ENCODE assay signal across 8 cellular contexts in genomic region chr6:144215932-144216667, GRCh38.
DNase-seq lines count a peak whose midpoint lies in the region; ATAC-seq and TF ChIP-seq lines count a peak whose summit lies in the region.

No MANE protein-coding gene starts in this region.

- ATAC-seq in gastroesophageal sphincter = peak; percentile 94

- H3K36me3 Mint-ChIP-seq in HFFc6 (ENCODE audit: low read depth) = 0 out of 2 replicates have a peak, but pooled peaks cover 7% of the 10 kb centered on the region
- peaks cover 3% of the 10 kb centered on the region for H3K36me3 Mint-ChIP-seq in activated naive CD4-positive, alpha-beta T cell treated with anti-CD3 and anti-CD28 coated beads, Interleukin-2, amount 10 ng/mL, durations not matched to agents 7 days and 5 days

- H3K9me3 ChIP-seq in SJSA1 (replicated peaks) = no peaks in the 10 kb centered on the region
- no peaks in the 10 kb centered on the region for H3K9me3 ChIP-seq in gastroesophageal sphincter
- H3K9me3 ChIP-seq in neutrophil = no peaks in the 10 kb centered on the region

- peaks cover 46% of the 10 kb centered on the region for H3K4me1 Mint-ChIP-seq in HFFc6 (ENCODE audit: low read depth)
- H3K4me1 Mint-ChIP-seq in activated naive CD4-positive, alpha-beta T cell treated with anti-CD3 and anti-CD28 coated beads, Interleukin-2, amount 10 ng/mL, durations not matched to agents 7 days and 5 days = peaks cover 36% of the 10 kb centered on the region

- H3K4me3 Mint-ChIP-seq in HFFc6 = peak overlapping the region; percentile 94
- H3K4me3 Mint-ChIP-seq in activated naive CD4-positive, alpha-beta T cell treated with anti-CD3 and anti-CD28 coated beads, Interleukin-2, amount 10 ng/mL, durations not matched to agents 7 days and 5 days = peak overlapping the region; percentile 81

- H3K9me3 Mint-ChIP-seq in HFFc6 = peaks cover 11% of the 10 kb centered on the region
- peaks cover 7% of the 10 kb centered on the region for H3K9me3 Mint-ChIP-seq in activated naive CD4-positive, alpha-beta T cell treated with anti-CD3 and anti-CD28 coated beads, Interleukin-2, amount 10 ng/mL, durations not matched to agents 7 days and 5 days

- TF ChIP-seq CTCF in HFFc6 (IDR thresholded peaks at IDR 0.05) = peak; percentile 83
- TF ChIP-seq CTCF in gastroesophageal sphincter (IDR thresholded peaks at IDR 0.05) = peak; percentile 17 to 91 (median 72)
- TF ChIP-seq CTCF in neutrophil (IDR thresholded peaks at IDR 0.05) = peak; percentile 89

- peak overlapping the region; percentile 62; the same call in 1 of the 2 replicates for H3K4me3 ChIP-seq in GM08714 (ENCODE audit: low read length)
- peak overlapping the region; percentile 44 for H3K4me3 ChIP-seq in SJSA1
- H3K4me3 ChIP-seq in gastroesophageal sphincter = peak overlapping the region; percentile 59 to 65
- H3K4me3 ChIP-seq in neutrophil (ENCODE audit: low read depth in 1 of 2, low read length in 1 of 2) = peak overlapping the region; percentile 79 to 89

- TF ChIP-seq POLR2A in gastroesophageal sphincter (IDR thresholded peaks at IDR 0.05) = peak in 1 of 2 donors; percentile 11

- no peak for TF ChIP-seq EP300 in gastroesophageal sphincter (IDR thresholded peaks at IDR 0.05)

- CTCF ChIA-PET in activated naive CD4-positive, alpha-beta T cell treated with anti-CD3 and anti-CD28 coated beads, Interleukin-2, amount 10 ng/mL, durations not matched to agents 7 days and 5 days (lab: Charles Lee) = interaction anchor here (0.7 to 4.0 kb wide), 5 partner anchors 9 to 277 kb away, joined by 3 to 39 read pairs (median 4); no protein-coding TSS in a partner anchor

- H3K27ac Mint-ChIP-seq in HFFc6 = peak overlapping the region; percentile 90
- peak overlapping the region; percentile 89 for H3K27ac Mint-ChIP-seq in activated naive CD4-positive, alpha-beta T cell treated with anti-CD3 and anti-CD28 coated beads, Interleukin-2, amount 10 ng/mL, durations not matched to agents 7 days and 5 days

- DNase-seq in HFFc6 (peak; percentile 95), MV-4-11 (lab: John Stamatoyannopoulos, UW) (peak; percentile 92), SJSA1 (ENCODE audit: low read depth in 1 of 2, low spot score in 2 of 2) (peak; percentile 93 to 100), substantia nigra (lab: John Stamatoyannopoulos, UW) (peak; percentile 49 to 97 (median 88))
- DNase-seq in activated naive CD4-positive, alpha-beta T cell treated with anti-CD3 and anti-CD28 coated beads, Interleukin-2, amount 10 ng/mL, durations not matched to agents 7 days and 5 days = peak; percentile 95

- H3K36me3 ChIP-seq in SJSA1 = no peaks in the 10 kb centered on the region
- H3K36me3 ChIP-seq in gastroesophageal sphincter = no peaks in the 10 kb centered on the region
- no peaks in the 10 kb centered on the region for H3K36me3 ChIP-seq in neutrophil

- H3K4me1 ChIP-seq in SJSA1 (replicated peaks) (peaks cover 37% of the 10 kb centered on the region), gastroesophageal sphincter (peaks cover 0 to 22% (median 8%) of the 10 kb centered on the region in 3 donors), neutrophil (ENCODE audit: control insufficient read depth in 1 of 2, insufficient read depth in 1 of 2, low read depth in 1 of 2, low read length in 1 of 2) (peaks cover 15 to 21% of the 10 kb centered on the region in 2 experiments)

- H3K27me3 ChIP-seq in SJSA1 (replicated peaks) (no peaks in the 10 kb centered on the region), gastroesophageal sphincter (no peaks in the 10 kb centered on the region), neutrophil (no peaks in the 10 kb centered on the region)

- WGBS in gastroesophageal sphincter (ENCODE audit: low coverage in 1 of 2), 2 donors = 0 to 1% methylated on average over 7 to 13 of the region's 61 CpGs

- H3K27ac ChIP-seq in SJSA1 (peak overlapping the region; percentile 64), gastroesophageal sphincter (peak overlapping the region; percentile 70 to 95 (median 93)), neutrophil (peak overlapping the region; percentile 93), substantia nigra (ENCODE audit: low read depth, low read length, poor library complexity, severe bottlenecking) (peak overlapping the region; percentile 93)

- peaks cover 4% of the 10 kb centered on the region for H3K27me3 Mint-ChIP-seq in HFFc6 (ENCODE audit: insufficient read depth)
- H3K27me3 Mint-ChIP-seq in activated naive CD4-positive, alpha-beta T cell treated with anti-CD3 and anti-CD28 coated beads, Interleukin-2, amount 10 ng/mL, durations not matched to agents 7 days and 5 days = peaks cover 22% of the 10 kb centered on the region

Comparison
In these comparisons a context has a peak if more than half of its experiments do, and no peak if none do; other contexts are left out.
1. Peak in every context shown above with its lines: DNase-seq, ATAC-seq, H3K4me3 ChIP-seq and H3K27ac ChIP-seq.